8 cellular contexts compared by ENCODE assay signal in the genomic region with DNA sequence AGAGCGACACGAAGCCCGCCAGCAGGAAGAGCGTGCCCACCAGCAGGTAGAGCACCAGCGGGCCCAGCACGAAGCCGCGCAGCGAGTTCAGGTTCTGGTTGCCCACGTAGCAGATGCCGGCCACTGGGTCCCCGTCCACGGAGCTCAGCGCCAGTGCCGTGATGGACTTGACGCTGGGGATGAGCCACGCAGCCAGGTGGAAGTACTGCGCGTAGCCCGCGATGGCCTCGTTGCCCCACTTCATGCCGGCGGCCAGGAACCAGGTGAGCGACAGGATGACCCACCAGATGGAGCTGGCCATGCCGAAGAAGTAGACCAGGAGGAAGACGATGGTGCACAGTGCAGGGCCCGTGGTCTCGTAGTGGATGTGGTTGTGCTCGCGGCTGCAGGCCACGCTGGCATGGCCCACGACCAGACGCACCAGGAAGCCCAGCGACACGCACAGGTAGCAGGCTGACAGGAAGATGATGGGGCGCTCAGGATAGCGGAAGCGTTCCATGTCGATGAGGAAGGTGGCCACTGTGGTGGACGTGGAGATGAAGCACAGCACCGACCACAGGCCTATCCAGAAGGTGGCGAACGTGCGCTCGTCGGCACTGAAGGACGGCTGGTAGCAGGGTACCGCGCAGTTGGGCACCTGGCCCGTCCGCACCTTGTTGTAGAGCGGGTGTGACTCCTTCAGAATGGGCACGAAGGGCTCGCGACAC. TPM values are rescaled to one million over a fixed set of nuclear protein-coding genes. Genes with fewer than 3 reads are reported as not detected.
DNase-seq lines count a peak whose midpoint lies in the region; ATAC-seq and TF ChIP-seq lines count a peak whose summit lies in the region.

No MANE protein-coding gene starts in this region.

- H3K14ac ChIP-seq in trophoblast cell (ENCODE audit: low read length), result no peak overlapping the region

- peaks cover 46% of the 10 kb centered on the region for H3K27me3 Mint-ChIP-seq in activated CD4-positive, alpha-beta T cell treated with anti-CD3 and anti-CD28 coated beads for 36 hours
- H3K27me3 Mint-ChIP-seq in glutamatergic neuron (ENCODE audit: unreplicated experiment), result peaks cover 23% of the 10 kb centered on the region

- no peak for ATAC-seq in activated CD4-positive, alpha-beta T cell treated with anti-CD3 and anti-CD28 coated beads for 36 hours
- no peak for ATAC-seq in GM21447 (IDR thresholded peaks at IDR 0.05; ENCODE audit: unreplicated experiment)

- in situ Hi-C loops in HAP-1 (cut with MboI; ENCODE audit: low sequenced_read_pairs), result no loop called here

- H3K4me1 ChIP-seq in trophoblast cell (ENCODE audit: control insufficient read depth in 1 of 2, insufficient read depth in 2 of 2, low read length in 2 of 2) (peaks cover 23 to 25% of the 10 kb centered on the region in 2 experiments), HAP-1 (peaks cover 40% of the 10 kb centered on the region)

- intact Hi-C loops in activated CD4-positive, alpha-beta T cell treated with anti-CD3 and anti-CD28 coated beads for 36 hours (cut with DNase I, micrococcal nuclease), result loop anchor here (2.0 to 5.0 kb wide), 4 partner anchors 205 to 273 kb away; no protein-coding TSS in a partner anchor

- H3K79me1 ChIP-seq in trophoblast cell (ENCODE audit: low read length), result peaks cover 9% of the 10 kb centered on the region

- no peak overlapping the region for H3K23ac ChIP-seq in trophoblast cell (ENCODE audit: low read length)

- POLR2A ChIA-PET in activated CD4-positive, alpha-beta T cell treated with anti-CD3 and anti-CD28 coated beads for 36 hours (lab: Charles Lee), result no interaction called here

- CTCF ChIA-PET in activated CD4-positive, alpha-beta T cell treated with anti-CD3 and anti-CD28 coated beads for 36 hours (lab: Charles Lee), result interaction anchor here (0.6 to 1.3 kb wide), 2 partner anchors 23 to 119 kb away, joined by 3 to 4 read pairs; no protein-coding TSS in a partner anchor

- DNase-seq in activated CD4-positive, alpha-beta T cell treated with anti-CD3 and anti-CD28 coated beads for 36 hours, result peak; percentile 37
- DNase-seq in activated CD4-positive, alpha-beta T cell treated with anti-CD3 and anti-CD28 coated beads for 4 hours, result no peak
- DNase-seq in glutamatergic neuron (peak; percentile 44), trophoblast cell (peak in 1 of 2 donors; percentile 42), UCSD-AML1 (lab: John Stamatoyannopoulos, UW; ENCODE audit: unreplicated experiment) (no peak), HAP-1 (ENCODE audit: low spot score in 2 of 2) (no peak)

- H3K18ac ChIP-seq in trophoblast cell (ENCODE audit: low read length), result no peak overlapping the region

- H3K36me3 ChIP-seq in trophoblast cell (ENCODE audit: control insufficient read depth in 1 of 2, insufficient read depth in 2 of 2, low read length in 2 of 2) (peaks cover 0 to 10% of the 10 kb centered on the region in 2 experiments), HAP-1 (replicated peaks) (peaks cover 37% of the 10 kb centered on the region)

- H4K8ac ChIP-seq in trophoblast cell (ENCODE audit: low read depth, low read length), result no peak overlapping the region

- no peak overlapping the region for H2BK120ac ChIP-seq in trophoblast cell (ENCODE audit: insufficient read depth, low read length, poor library complexity)

- H2BK5ac ChIP-seq in trophoblast cell (ENCODE audit: low read depth, low read length, poor library complexity), result no peak overlapping the region

- TF ChIP-seq CTCF in WI38 (IDR thresholded peaks at IDR 0.05; ENCODE audit: low read depth, low read length), result peak; percentile 12; the same call in 1 of the 2 replicates
- TF ChIP-seq CTCF in glutamatergic neuron (IDR thresholded peaks at IDR 0.05; ENCODE audit: partially characterized antibody, unreplicated experiment), result no peak

- H3K9ac ChIP-seq in trophoblast cell (ENCODE audit: low read length), result no peak overlapping the region

- H3K4me3 ChIP-seq in WI38 (ENCODE audit: low read depth, low read length), result peak overlapping the region; percentile 71
- H3K4me3 ChIP-seq in trophoblast cell (ENCODE audit: low read depth, low read length), result peak overlapping the region; percentile 89
- no peak overlapping the region for H3K4me3 ChIP-seq in HAP-1

- peaks cover 2% of the 10 kb centered on the region for H3K9me3 Mint-ChIP-seq in activated CD4-positive, alpha-beta T cell treated with anti-CD3 and anti-CD28 coated beads for 36 hours (ENCODE audit: low read depth)
- H3K9me3 Mint-ChIP-seq in glutamatergic neuron (ENCODE audit: unreplicated experiment), result peaks cover 6% of the 10 kb centered on the region

- H3K27ac ChIP-seq in trophoblast cell (ENCODE audit: low read depth, low read length), result no peak overlapping the region

- no peak overlapping the region for H2AK5ac ChIP-seq in trophoblast cell (ENCODE audit: low read length)

- H3K27me3 ChIP-seq in trophoblast cell (ENCODE audit: insufficient read depth, low read length) (no peaks in the 10 kb centered on the region), HAP-1 (ENCODE audit: low read depth) (no peaks in the 10 kb centered on the region)

- no peak overlapping the region for H2BK12ac ChIP-seq in trophoblast cell (ENCODE audit: low read length)

- H4K12ac ChIP-seq in trophoblast cell (ENCODE audit: low read depth, low read length), result no peak overlapping the region

- peaks cover 15% of the 10 kb centered on the region for H3K79me2 ChIP-seq in trophoblast cell (ENCODE audit: control insufficient read depth, insufficient read depth, low read length, poor library complexity)

- H3K4me1 Mint-ChIP-seq in activated CD4-positive, alpha-beta T cell treated with anti-CD3 and anti-CD28 coated beads for 36 hours, result peaks cover 27% of the 10 kb centered on the region
- H3K4me1 Mint-ChIP-seq in glutamatergic neuron (ENCODE audit: low read depth, unreplicated experiment), result peaks cover 11% of the 10 kb centered on the region

- peaks cover 6% of the 10 kb centered on the region for H3K9me3 ChIP-seq in trophoblast cell (ENCODE audit: insufficient read depth, low read depth, low read length)
- no peaks in the 10 kb centered on the region for H3K9me3 ChIP-seq in HAP-1

- no CpG with 5 or more reads among the region's 56 CpGs for WGBS in trophoblast cell (ENCODE audit: extremely low coverage, insufficient coverage, insufficient read length)

- peak overlapping the region; percentile 12 for H3K4ac ChIP-seq in trophoblast cell (ENCODE audit: low read depth, low read length)

- no peak overlapping the region for H3K27ac Mint-ChIP-seq in activated CD4-positive, alpha-beta T cell treated with anti-CD3 and anti-CD28 coated beads for 36 hours
- no peak overlapping the region for H3K27ac Mint-ChIP-seq in glutamatergic neuron (ENCODE audit: unreplicated experiment)

- peak overlapping the region; percentile 7 for H2AFZ ChIP-seq in trophoblast cell (ENCODE audit: insufficient read depth, low read length, poor library complexity)

- peaks cover 7% of the 10 kb centered on the region for H3K36me3 Mint-ChIP-seq in activated CD4-positive, alpha-beta T cell treated with anti-CD3 and anti-CD28 coated beads for 36 hours (ENCODE audit: low read depth)
- no peaks in the 10 kb centered on the region for H3K36me3 Mint-ChIP-seq in glutamatergic neuron (ENCODE audit: unreplicated experiment)

- peak overlapping the region; percentile 69 for H3K4me3 Mint-ChIP-seq in activated CD4-positive, alpha-beta T cell treated with anti-CD3 and anti-CD28 coated beads for 36 hours
- H3K4me3 Mint-ChIP-seq in glutamatergic neuron (ENCODE audit: unreplicated experiment), result peak overlapping the region; percentile 81

- H4K91ac ChIP-seq in trophoblast cell (ENCODE audit: low read depth, low read length), result no peak overlapping the region

- H3K4me2 ChIP-seq in trophoblast cell (ENCODE audit: low read length), result peak overlapping the region; percentile 75

RNA-seq across cellular contexts. Expression of gene FZD5, which starts 2.1 kb away (rescaled TPM):
- 1 to 10 TPM; 1.1 to 1.3 TPM for total RNA-seq in activated CD4-positive, alpha-beta T cell treated with anti-CD3 and anti-CD28 coated beads for 36 hours
- 0.66 TPM for total RNA-seq in glutamatergic neuron (ENCODE audit: unreplicated experiment)
- 11.9 and 12.8 TPM in 2 replicates for polyA plus RNA-seq in trophoblast cell (2013)

RNA-seq across cellular contexts. Expression of gene CCNYL1, which starts 56.2 kb away (rescaled TPM):
- total RNA-seq in activated CD4-positive, alpha-beta T cell treated with anti-CD3 and anti-CD28 coated beads for 36 hours, result 1 to 10 TPM; 4.0 to 5.5 TPM
- total RNA-seq in glutamatergic neuron (ENCODE audit: unreplicated experiment), result 18.0 TPM
- polyA plus RNA-seq in trophoblast cell (2013), result 20.8 and 21.4 TPM in 2 replicates

Comparison
In these comparisons a context has a peak if more than half of its experiments do, and no peak if none do; other contexts are left out.
1. DNase-seq: peak in activated CD4-positive, alpha-beta T cell treated with anti-CD3 and anti-CD28 coated beads for 36 hours (single experiment) and glutamatergic neuron (single experiment); none in activated CD4-positive, alpha-beta T cell treated with anti-CD3 and anti-CD28 coated beads for 4 hours (0 of 2), UCSD-AML1 (single experiment) and HAP-1 (0 of 2).